In genomic region chr9:33721674-33722358, GRCh38 we compare ENCODE assay signal across 1 cellular context.
TF ChIP-seq lines count a peak whose summit lies in the region.

No MANE protein-coding gene starts in this region.

TF ChIP-seq in HepG2, 621 proteins besides CTCF, POLR2A, EP300 and RAD21 (continued from another document and continues in another):
- no peak for TF ChIP-seq AHDC1 (CRISPR knock-in tag; IDR thresholded peaks at IDR 0.05; ENCODE audit: borderline replicate concordance)
- TF ChIP-seq THAP11 (CRISPR knock-in tag; IDR thresholded peaks at IDR 0.05) = peak; percentile 66
- TF ChIP-seq DDIT3 (CRISPR knock-in tag; IDR thresholded peaks at IDR 0.05) = no peak
- peak; percentile 81; the same call in 1 of the 2 replicates for TF ChIP-seq SALL2 (CRISPR knock-in tag; IDR thresholded peaks at IDR 0.05)
- 0 out of 2 replicates have a peak, but pooled peaks have one; percentile 70 for TF ChIP-seq ZNF800 (CRISPR knock-in tag; IDR thresholded peaks at IDR 0.05)
- 0 out of 2 replicates have a peak, but pooled peaks have one; percentile 45 for TF ChIP-seq ZFAT (CRISPR knock-in tag; conservative IDR thresholded peaks at IDR 0.05)
- peak; percentile 95 for TF ChIP-seq ZFX (CRISPR knock-in tag; IDR thresholded peaks at IDR 0.05; ENCODE audit: low read depth)
- peak; percentile 63 for TF ChIP-seq FOSL2 (CRISPR knock-in tag; IDR thresholded peaks at IDR 0.05)
- peak; percentile 86 for TF ChIP-seq XRCC5 (optimal IDR thresholded peaks at IDR 0.05; ENCODE audit: low read length)
- 0 out of 2 replicates have a peak, but pooled peaks have one; percentile 66 for TF ChIP-seq ZNF138 (CRISPR knock-in tag; IDR thresholded peaks at IDR 0.05; ENCODE audit: low read depth)
- 0 out of 2 replicates have a peak, but pooled peaks have one; percentile 29 for TF ChIP-seq EED (CRISPR knock-in tag; IDR thresholded peaks at IDR 0.05)
- peak; percentile 72; the same call in 1 of the 2 replicates for TF ChIP-seq YEATS4 (CRISPR knock-in tag; IDR thresholded peaks at IDR 0.05; ENCODE audit: borderline replicate concordance)
- TF ChIP-seq GZF1 (CRISPR knock-in tag; IDR thresholded peaks at IDR 0.05) = no peak
- TF ChIP-seq ZGPAT (CRISPR knock-in tag; IDR thresholded peaks at IDR 0.05) = peak; percentile 76
- TF ChIP-seq ZBTB26 (CRISPR knock-in tag; IDR thresholded peaks at IDR 0.05; ENCODE audit: borderline replicate concordance) = 0 out of 2 replicates have a peak, but pooled peaks have one; percentile 35
- 0 out of 2 replicates have a peak, but pooled peaks have one; percentile 38 for TF ChIP-seq ZSCAN9 (CRISPR knock-in tag; IDR thresholded peaks at IDR 0.05; ENCODE audit: borderline replicate concordance)
- peak; percentile 46; the same call in 1 of the 2 replicates for TF ChIP-seq SAP130 (CRISPR knock-in tag; IDR thresholded peaks at IDR 0.05; ENCODE audit: low read depth)
- TF ChIP-seq TEAD3 (CRISPR knock-in tag; optimal IDR thresholded peaks at IDR 0.05; ENCODE audit: borderline replicate concordance) = peak; percentile 68
- peak; percentile 94 for TF ChIP-seq SMC3 (IDR thresholded peaks at IDR 0.05; ENCODE audit: low read length)
- TF ChIP-seq HMGXB3 (CRISPR knock-in tag; IDR thresholded peaks at IDR 0.05; ENCODE audit: borderline replicate concordance) = peak; percentile 48; the same call in 1 of the 2 replicates
- TF ChIP-seq ZNF292 (CRISPR knock-in tag; IDR thresholded peaks at IDR 0.05; ENCODE audit: borderline replicate concordance, low read depth) = no peak; the same call in 1 of the 2 replicates
- peak; percentile 62; the same call in 1 of the 2 replicates for TF ChIP-seq ZNF839 (CRISPR knock-in tag; IDR thresholded peaks at IDR 0.05; ENCODE audit: borderline replicate concordance)
- 0 out of 2 replicates have a peak, but pooled peaks have one; percentile 41 for TF ChIP-seq KDM4B (CRISPR knock-in tag; IDR thresholded peaks at IDR 0.05)
- TF ChIP-seq PRDM10 (CRISPR knock-in tag; IDR thresholded peaks at IDR 0.05; ENCODE audit: low read depth) = no peak
- TF ChIP-seq POGK (CRISPR knock-in tag; conservative IDR thresholded peaks at IDR 0.05) = no peak; the same call in 1 of the 2 replicates
- TF ChIP-seq BRCA1 (CRISPR knock-in tag; IDR thresholded peaks at IDR 0.05) = peak; percentile 80; the same call in 1 of the 2 replicates
